Comparison of ENCODE assay signal across 8 cellular contexts in genomic region chr22:46561435-46561905, GRCh38. TPM values are rescaled to one million over a fixed set of nuclear protein-coding genes. Genes with fewer than 3 reads are reported as not detected.
A peak's percentile ranks its signal among the peaks of the same experiment; 100 is the strongest.
DNase-seq lines count a peak whose midpoint lies in the region; ATAC-seq and TF ChIP-seq lines count a peak whose summit lies in the region.

No MANE protein-coding gene starts in this region.

- WGBS in mammary epithelial cell (ENCODE audit: low coverage, missing lambda C conversion rate), result 96% methylated on average over 5 of the region's 5 CpGs
- WGBS in thyroid gland, 2 donors, result 51 to 57% methylated on average over 5 of the region's 5 CpGs

- H3K36me3 Mint-ChIP-seq in activated T-helper 2 cell treated with anti-CD3 and anti-CD28 coated beads, Interferon-gamma antibody, Interleukin-2, Interleukin-4, amounts not matched to agents 10 μg/mL and 5 μg/mL and 100 μg/mL, durations not matched to agents 14 hours and 24 hours and 36 hours (ENCODE audit: low read depth), result no peaks in the 10 kb centered on the region

- H2AFZ ChIP-seq in mammary epithelial cell (ENCODE audit: low read depth, low read length), result peak overlapping the region; percentile 68

- no peaks in the 10 kb centered on the region for H3K9me3 ChIP-seq in mammary epithelial cell (replicated peaks; ENCODE audit: insufficient read depth, low read length)
- no peaks in the 10 kb centered on the region for H3K9me3 ChIP-seq in thyroid gland

- peaks cover 3% of the 10 kb centered on the region for H3K27me3 Mint-ChIP-seq in activated T-helper 2 cell treated with anti-CD3 and anti-CD28 coated beads, Interferon-gamma antibody, Interleukin-2, Interleukin-4, amounts not matched to agents 10 μg/mL and 5 μg/mL and 100 μg/mL, durations not matched to agents 14 hours and 24 hours and 36 hours (ENCODE audit: low read depth)

- no peaks in the 10 kb centered on the region for H4K20me1 ChIP-seq in mammary epithelial cell (ENCODE audit: insufficient read depth, low read length)

- H3K27ac ChIP-seq in mammary epithelial cell (ENCODE audit: insufficient read depth, low read depth, low read length) (no peak overlapping the region), thyroid gland (no peak overlapping the region)

- H3K4me2 ChIP-seq in mammary epithelial cell (ENCODE audit: insufficient read depth, low read depth, low read length), result no peak overlapping the region

- no peak overlapping the region for H3K9ac ChIP-seq in mammary epithelial cell (ENCODE audit: insufficient read depth, low read length)

- H3K27me3 ChIP-seq in mammary epithelial cell (ENCODE audit: insufficient read depth, low read length), result no peaks in the 10 kb centered on the region
- no peaks in the 10 kb centered on the region for H3K27me3 ChIP-seq in thyroid gland

- TF ChIP-seq CTCF in mammary epithelial cell (conservative IDR thresholded peaks at IDR 0.05 in 1 of 2, IDR thresholded peaks at IDR 0.05 in 1 of 2; ENCODE audit: extremely low read depth in 1 of 2, insufficient read depth in 1 of 2, low read depth in 1 of 2, low read length in 2 of 2) (no peak), thyroid gland (IDR thresholded peaks at IDR 0.05) (no peak)

- H3K36me3 ChIP-seq in mammary epithelial cell (ENCODE audit: insufficient read depth, low read length), result no peaks in the 10 kb centered on the region
- H3K36me3 ChIP-seq in thyroid gland, result no peaks in the 10 kb centered on the region

- no peak overlapping the region for H3K4me3 Mint-ChIP-seq in activated T-helper 2 cell treated with anti-CD3 and anti-CD28 coated beads, Interferon-gamma antibody, Interleukin-2, Interleukin-4, amounts not matched to agents 10 μg/mL and 5 μg/mL and 100 μg/mL, durations not matched to agents 14 hours and 24 hours and 36 hours (ENCODE audit: low read depth)

- CTCF ChIA-PET in mammary epithelial cell (lab: Charles Lee; ENCODE audit: low non-redundant PET), result interaction anchor here (0.6 kb wide), 1 partner anchor 554 kb away, joined by 3 read pairs; no protein-coding TSS in a partner anchor

- in situ Hi-C loops in mammary epithelial cell (cut with MboI; ENCODE audit: low sequenced_read_pairs in 2 of 2), result loop anchor here in 1 of 2 donors (25.0 kb wide), 1 partner anchor 1926 kb away; a partner anchor contains a TSS

- H3K4me3 ChIP-seq in mammary epithelial cell (replicated peaks in 1 of 3; ENCODE audit: insufficient read depth in 1 of 3, low read depth in 2 of 3, low read length in 3 of 3) (no peak overlapping the region), thyroid gland (replicated peaks in 1 of 3) (no peak overlapping the region)

- no peaks in the 10 kb centered on the region for H3K79me2 ChIP-seq in mammary epithelial cell (ENCODE audit: insufficient read depth, low read length)

- no peak for TF ChIP-seq POLR2A in thyroid gland (IDR thresholded peaks at IDR 0.05)

- peaks cover 7% of the 10 kb centered on the region for H3K4me1 Mint-ChIP-seq in activated T-helper 2 cell treated with anti-CD3 and anti-CD28 coated beads, Interferon-gamma antibody, Interleukin-2, Interleukin-4, amounts not matched to agents 10 μg/mL and 5 μg/mL and 100 μg/mL, durations not matched to agents 14 hours and 24 hours and 36 hours (ENCODE audit: low read depth)

- intact Hi-C loops in mammary epithelial cell (cut with micrococcal nuclease) (no loop called here), thyroid gland (cut with DNase I) (no loop called here)
- intact Hi-C loops in activated T-helper 2 cell treated with anti-CD3 and anti-CD28 coated beads, Interferon-gamma antibody, Interleukin-2, Interleukin-4, amounts not matched to agents 10 μg/mL and 5 μg/mL and 100 μg/mL, durations not matched to agents 14 hours and 24 hours and 36 hours (cut with micrococcal nuclease), result loop anchor here (5.0 kb wide), 1 partner anchor 111 kb away; no protein-coding TSS in a partner anchor

- peaks cover 28% of the 10 kb centered on the region for H3K4me1 ChIP-seq in mammary epithelial cell (ENCODE audit: insufficient read depth, low read length)
- peaks cover 8 to 20% of the 10 kb centered on the region in 2 donors for H3K4me1 ChIP-seq in thyroid gland

- peak; percentile 52 for DNase-seq in stimulated activated CD4-positive, alpha-beta T cell treated with anti-CD3 and anti-CD28 coated beads, Interleukin-15, amount 100 ng/mL, for 24 hours
- DNase-seq in stimulated activated CD4-positive, alpha-beta T cell treated with anti-CD3 and anti-CD28 coated beads, Interleukin-12 subunit alpha, Interleukin-12 subunit beta, amount 100 ng/mL, for 4 hours, result no peak
- peak; percentile 91 for DNase-seq in NCI-H2171 treated with DMSO at 0.1 percent for 48 hours (lab: John Stamatoyannopoulos, UW)
- DNase-seq in mammary epithelial cell, result no peak
- peak; percentile 60 to 68 for DNase-seq in thyroid gland
- DNase-seq in activated T-helper 2 cell treated with anti-CD3 and anti-CD28 coated beads, Interferon-gamma antibody, Interleukin-2, Interleukin-4, amounts not matched to agents 10 μg/mL and 5 μg/mL and 100 μg/mL, durations not matched to agents 14 hours and 24 hours and 36 hours (ENCODE audit: low spot score), result no peak

- BruUV-seq in mammary epithelial cell (replicated peaks; lab: Mats Ljungman, UMichigan), result no TSS peak

- H3K9me3 Mint-ChIP-seq in activated T-helper 2 cell treated with anti-CD3 and anti-CD28 coated beads, Interferon-gamma antibody, Interleukin-2, Interleukin-4, amounts not matched to agents 10 μg/mL and 5 μg/mL and 100 μg/mL, durations not matched to agents 14 hours and 24 hours and 36 hours, result no peaks in the 10 kb centered on the region

- ATAC-seq in HG02571 (IDR thresholded peaks at IDR 0.05; ENCODE audit: unreplicated experiment) (no peak), GM18517 (IDR thresholded peaks at IDR 0.05; ENCODE audit: unreplicated experiment) (no peak)

- dilution Hi-C loops in mammary epithelial cell (cut with HindIII; ENCODE audit: low sequenced_read_pairs), result loop anchor here (25.0 kb wide), 1 partner anchor 226 kb away; no protein-coding TSS in a partner anchor

- H3K27ac Mint-ChIP-seq in activated T-helper 2 cell treated with anti-CD3 and anti-CD28 coated beads, Interferon-gamma antibody, Interleukin-2, Interleukin-4, amounts not matched to agents 10 μg/mL and 5 μg/mL and 100 μg/mL, durations not matched to agents 14 hours and 24 hours and 36 hours, result no peak overlapping the region

RNA-seq across cellular contexts. Expression of gene CELSR1, which starts 24.1 kb away (rescaled TPM):
- 10 to 100 TPM; 66.6 to 69.5 TPM for total RNA-seq in mammary epithelial cell
- polyA plus RNA-seq in mammary epithelial cell, result 33.4 TPM
- polyA minus RNA-seq in mammary epithelial cell, result 52.9 TPM
- total RNA-seq in thyroid gland, result 10 to 100 TPM; 18.4 to 56.0 (median 31.0) TPM
- 0.30 and 0.41 TPM in 2 replicates for total RNA-seq in activated T-helper 2 cell treated with anti-CD3 and anti-CD28 coated beads, Interferon-gamma antibody, Interleukin-2, Interleukin-4, amounts not matched to agents 10 μg/mL and 5 μg/mL and 100 μg/mL, durations not matched to agents 14 hours and 24 hours and 36 hours

RNA-seq across cellular contexts. Expression of gene GRAMD4, which starts 58.7 kb away (rescaled TPM):
- total RNA-seq in mammary epithelial cell (10 to 100 TPM; 19.2 to 58.8 TPM), thyroid gland (100 to 1,000 TPM in 1 of 4 donors, 10 to 100 TPM in 3; 33.5 to 193 (median 62.1) TPM)
- 17.7 TPM for polyA plus RNA-seq in mammary epithelial cell
- polyA minus RNA-seq in mammary epithelial cell, result 3.0 TPM
- total RNA-seq in activated T-helper 2 cell treated with anti-CD3 and anti-CD28 coated beads, Interferon-gamma antibody, Interleukin-2, Interleukin-4, amounts not matched to agents 10 μg/mL and 5 μg/mL and 100 μg/mL, durations not matched to agents 14 hours and 24 hours and 36 hours, result 90.8 and 91.6 TPM in 2 replicates

Comparison
In these comparisons a context has a peak if more than half of its experiments do, and no peak if none do; other contexts are left out.
1. DNase-seq: peak in stimulated activated CD4-positive, alpha-beta T cell treated with anti-CD3 and anti-CD28 coated beads, Interleukin-15, amount 100 ng/mL, for 24 hours (single experiment), NCI-H2171 treated with DMSO at 0.1 percent for 48 hours (single experiment) and thyroid gland (2 of 2); none in stimulated activated CD4-positive, alpha-beta T cell treated with anti-CD3 and anti-CD28 coated beads, Interleukin-12 subunit alpha, Interleukin-12 subunit beta, amount 100 ng/mL, for 4 hours (single experiment), mammary epithelial cell (single experiment) and activated T-helper 2 cell treated with anti-CD3 and anti-CD28 coated beads, Interferon-gamma antibody, Interleukin-2, Interleukin-4, amounts not matched to agents 10 μg/mL and 5 μg/mL and 100 μg/mL, durations not matched to agents 14 hours and 24 hours and 36 hours (single experiment).
2. RNA of gene CELSR1, which starts 24.1 kb away (total RNA-seq): 66.6 to 69.5 TPM in mammary epithelial cell and 18.4 to 56.0 TPM in thyroid gland; 0.30 to 0.41 TPM in activated T-helper 2 cell treated with anti-CD3 and anti-CD28 coated beads, Interferon-gamma antibody, Interleukin-2, Interleukin-4, amounts not matched to agents 10 μg/mL and 5 μg/mL and 100 μg/mL, durations not matched to agents 14 hours and 24 hours and 36 hours; every median in the first group is over 10 times any median in the second.